1 cellular context compared by ENCODE assay signal in the genomic region with DNA sequence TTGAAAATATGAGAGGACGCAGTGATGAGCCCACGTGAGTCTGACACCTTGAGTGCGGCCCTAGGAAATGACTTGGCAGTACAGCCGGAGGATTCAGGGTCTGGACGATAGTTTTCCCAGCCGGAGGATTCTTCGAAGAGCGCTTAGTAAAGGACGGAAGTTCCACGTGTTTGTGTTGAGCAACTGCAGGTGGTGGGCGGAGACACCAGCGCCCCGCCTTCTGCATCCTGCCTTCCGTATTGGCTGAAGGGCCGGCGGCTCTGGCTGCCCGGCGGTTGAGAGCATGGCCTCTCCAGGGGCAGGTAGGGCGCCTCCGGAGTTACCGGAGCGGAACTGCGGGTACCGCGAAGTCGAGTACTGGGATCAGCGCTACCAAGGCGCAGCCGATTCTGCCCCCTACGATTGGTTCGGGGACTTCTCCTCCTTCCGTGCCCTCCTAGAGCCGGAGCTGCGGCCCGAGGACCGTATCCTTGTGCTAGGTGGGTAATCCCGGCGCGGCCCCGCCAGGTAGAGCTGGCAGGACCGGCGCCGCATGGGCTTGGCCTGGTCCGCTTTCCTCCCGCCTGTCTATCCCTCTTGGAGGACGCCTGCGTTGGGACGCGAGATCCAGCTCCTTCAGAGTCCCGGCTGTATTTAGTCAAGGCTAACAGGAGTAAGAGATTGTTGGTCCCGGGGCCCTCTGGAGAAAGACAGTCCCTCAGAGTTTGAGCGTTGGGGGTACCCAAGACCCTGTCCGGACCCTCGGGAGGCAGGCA.
TF ChIP-seq lines count a peak whose summit lies in the region.

A gene (plus strand): TSS at position 261 of the 755 bp plus-strand sequence. CDS start 23 bp downstream, at position 284.

TF ChIP-seq in K562, 482 proteins besides CTCF, POLR2A, EP300 and RAD21 (continued from another document and continues in another):
- TF ChIP-seq, protein P1, sequence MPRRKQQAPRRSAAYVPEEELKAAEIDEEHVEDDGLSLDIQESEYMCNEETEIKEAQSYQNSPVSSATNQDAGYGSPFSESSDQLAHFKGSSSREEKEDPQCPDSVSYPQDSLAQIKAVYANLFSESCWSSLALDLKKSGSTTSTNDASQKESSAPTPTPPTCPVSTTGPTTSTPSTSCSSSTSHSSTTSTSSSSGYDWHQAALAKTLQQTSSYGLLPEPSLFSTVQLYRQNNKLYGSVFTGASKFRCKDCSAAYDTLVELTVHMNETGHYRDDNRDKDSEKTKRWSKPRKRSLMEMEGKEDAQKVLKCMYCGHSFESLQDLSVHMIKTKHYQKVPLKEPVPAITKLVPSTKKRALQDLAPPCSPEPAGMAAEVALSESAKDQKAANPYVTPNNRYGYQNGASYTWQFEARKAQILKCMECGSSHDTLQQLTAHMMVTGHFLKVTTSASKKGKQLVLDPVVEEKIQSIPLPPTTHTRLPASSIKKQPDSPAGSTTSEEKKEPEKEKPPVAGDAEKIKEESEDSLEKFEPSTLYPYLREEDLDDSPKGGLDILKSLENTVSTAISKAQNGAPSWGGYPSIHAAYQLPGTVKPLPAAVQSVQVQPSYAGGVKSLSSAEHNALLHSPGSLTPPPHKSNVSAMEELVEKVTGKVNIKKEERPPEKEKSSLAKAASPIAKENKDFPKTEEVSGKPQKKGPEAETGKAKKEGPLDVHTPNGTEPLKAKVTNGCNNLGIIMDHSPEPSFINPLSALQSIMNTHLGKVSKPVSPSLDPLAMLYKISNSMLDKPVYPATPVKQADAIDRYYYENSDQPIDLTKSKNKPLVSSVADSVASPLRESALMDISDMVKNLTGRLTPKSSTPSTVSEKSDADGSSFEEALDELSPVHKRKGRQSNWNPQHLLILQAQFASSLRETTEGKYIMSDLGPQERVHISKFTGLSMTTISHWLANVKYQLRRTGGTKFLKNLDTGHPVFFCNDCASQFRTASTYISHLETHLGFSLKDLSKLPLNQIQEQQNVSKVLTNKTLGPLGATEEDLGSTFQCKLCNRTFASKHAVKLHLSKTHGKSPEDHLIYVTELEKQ (CRISPR knock-in tag; IDR thresholded peaks at IDR 0.05), result no peak
- TF ChIP-seq SIN3A (IDR thresholded peaks at IDR 0.05; ENCODE audit: borderline replicate concordance in 2 of 2, control insufficient read depth in 1 of 2, low read depth in 2 of 2, low read length in 2 of 2) (peak; percentile 84 to 97), ATF1 (CRISPR knock-in tag; IDR thresholded peaks at IDR 0.05) (no peak), ATF1 (tag; IDR thresholded peaks at IDR 0.05) (0 out of 2 replicates have a peak, but pooled peaks have one; percentile 20), HDAC2 (IDR thresholded peaks at IDR 0.05) (peak; percentile 37; the same call in 1 of the 2 replicates), PHF8 (IDR thresholded peaks at IDR 0.05; ENCODE audit: borderline replicate concordance, low read length) (peak; percentile 77; the same call in 1 of the 2 replicates), BRD4 (IDR thresholded peaks at IDR 0.05) (no peak), ETV1 (tag; conservative IDR thresholded peaks at IDR 0.05; ENCODE audit: low read depth) (peak; percentile 59), HDAC1 (IDR thresholded peaks at IDR 0.05) (peak; percentile 52 to 94; a peak in 3 of 4 replicates), SPI1 (IDR thresholded peaks at IDR 0.05; ENCODE audit: borderline replicate concordance, low read depth, low read length) (peak; percentile 75), SIRT6 (IDR thresholded peaks at IDR 0.05; ENCODE audit: low read depth, low read length) (no peak), ZNF76 (CRISPR knock-in tag; IDR thresholded peaks at IDR 0.05; ENCODE audit: borderline replicate concordance) (no peak), ZBED1 (IDR thresholded peaks at IDR 0.05) (no peak), NFE2 (IDR thresholded peaks at IDR 0.05; ENCODE audit: low read depth) (peak; percentile 81), HCFC1 (IDR thresholded peaks at IDR 0.05; ENCODE audit: low read depth, low read length) (peak; percentile 70), TCF7L2 (IDR thresholded peaks at IDR 0.05; ENCODE audit: low read depth, low read length) (0 out of 2 replicates have a peak, but pooled peaks have one; percentile 24), CCNT2 (IDR thresholded peaks at IDR 0.05; ENCODE audit: borderline replicate concordance, extremely low read depth, insufficient read length, low read depth, low read length) (peak; percentile 52)
- TF ChIP-seq, protein P2, sequence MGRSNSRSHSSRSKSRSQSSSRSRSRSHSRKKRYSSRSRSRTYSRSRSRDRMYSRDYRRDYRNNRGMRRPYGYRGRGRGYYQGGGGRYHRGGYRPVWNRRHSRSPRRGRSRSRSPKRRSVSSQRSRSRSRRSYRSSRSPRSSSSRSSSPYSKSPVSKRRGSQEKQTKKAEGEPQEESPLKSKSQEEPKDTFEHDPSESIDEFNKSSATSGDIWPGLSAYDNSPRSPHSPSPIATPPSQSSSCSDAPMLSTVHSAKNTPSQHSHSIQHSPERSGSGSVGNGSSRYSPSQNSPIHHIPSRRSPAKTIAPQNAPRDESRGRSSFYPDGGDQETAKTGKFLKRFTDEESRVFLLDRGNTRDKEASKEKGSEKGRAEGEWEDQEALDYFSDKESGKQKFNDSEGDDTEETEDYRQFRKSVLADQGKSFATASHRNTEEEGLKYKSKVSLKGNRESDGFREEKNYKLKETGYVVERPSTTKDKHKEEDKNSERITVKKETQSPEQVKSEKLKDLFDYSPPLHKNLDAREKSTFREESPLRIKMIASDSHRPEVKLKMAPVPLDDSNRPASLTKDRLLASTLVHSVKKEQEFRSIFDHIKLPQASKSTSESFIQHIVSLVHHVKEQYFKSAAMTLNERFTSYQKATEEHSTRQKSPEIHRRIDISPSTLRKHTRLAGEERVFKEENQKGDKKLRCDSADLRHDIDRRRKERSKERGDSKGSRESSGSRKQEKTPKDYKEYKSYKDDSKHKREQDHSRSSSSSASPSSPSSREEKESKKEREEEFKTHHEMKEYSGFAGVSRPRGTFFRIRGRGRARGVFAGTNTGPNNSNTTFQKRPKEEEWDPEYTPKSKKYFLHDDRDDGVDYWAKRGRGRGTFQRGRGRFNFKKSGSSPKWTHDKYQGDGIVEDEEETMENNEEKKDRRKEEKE (IDR thresholded peaks at IDR 0.05; ENCODE audit: borderline replicate concordance in 1 of 2, control insufficient read depth in 1 of 2, low read depth in 2 of 2, low read length in 1 of 2), result no peak
- TF ChIP-seq, protein P3, sequence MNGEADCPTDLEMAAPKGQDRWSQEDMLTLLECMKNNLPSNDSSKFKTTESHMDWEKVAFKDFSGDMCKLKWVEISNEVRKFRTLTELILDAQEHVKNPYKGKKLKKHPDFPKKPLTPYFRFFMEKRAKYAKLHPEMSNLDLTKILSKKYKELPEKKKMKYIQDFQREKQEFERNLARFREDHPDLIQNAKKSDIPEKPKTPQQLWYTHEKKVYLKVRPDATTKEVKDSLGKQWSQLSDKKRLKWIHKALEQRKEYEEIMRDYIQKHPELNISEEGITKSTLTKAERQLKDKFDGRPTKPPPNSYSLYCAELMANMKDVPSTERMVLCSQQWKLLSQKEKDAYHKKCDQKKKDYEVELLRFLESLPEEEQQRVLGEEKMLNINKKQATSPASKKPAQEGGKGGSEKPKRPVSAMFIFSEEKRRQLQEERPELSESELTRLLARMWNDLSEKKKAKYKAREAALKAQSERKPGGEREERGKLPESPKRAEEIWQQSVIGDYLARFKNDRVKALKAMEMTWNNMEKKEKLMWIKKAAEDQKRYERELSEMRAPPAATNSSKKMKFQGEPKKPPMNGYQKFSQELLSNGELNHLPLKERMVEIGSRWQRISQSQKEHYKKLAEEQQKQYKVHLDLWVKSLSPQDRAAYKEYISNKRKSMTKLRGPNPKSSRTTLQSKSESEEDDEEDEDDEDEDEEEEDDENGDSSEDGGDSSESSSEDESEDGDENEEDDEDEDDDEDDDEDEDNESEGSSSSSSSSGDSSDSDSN (IDR thresholded peaks at IDR 0.05; ENCODE audit: borderline replicate concordance in 1 of 2, low read depth in 2 of 2, low read length in 2 of 2), result peak in 1 of 2 experiments; percentile 69; a peak in 2 of 4 replicates
- TF ChIP-seq, protein P4, sequence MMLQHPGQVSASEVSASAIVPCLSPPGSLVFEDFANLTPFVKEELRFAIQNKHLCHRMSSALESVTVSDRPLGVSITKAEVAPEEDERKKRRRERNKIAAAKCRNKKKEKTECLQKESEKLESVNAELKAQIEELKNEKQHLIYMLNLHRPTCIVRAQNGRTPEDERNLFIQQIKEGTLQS (IDR thresholded peaks at IDR 0.05), result peak; percentile 64
- TF ChIP-seq, protein P4 (CRISPR knock-in tag; conservative IDR thresholded peaks at IDR 0.05), result no peak
- TF ChIP-seq, protein P5, sequence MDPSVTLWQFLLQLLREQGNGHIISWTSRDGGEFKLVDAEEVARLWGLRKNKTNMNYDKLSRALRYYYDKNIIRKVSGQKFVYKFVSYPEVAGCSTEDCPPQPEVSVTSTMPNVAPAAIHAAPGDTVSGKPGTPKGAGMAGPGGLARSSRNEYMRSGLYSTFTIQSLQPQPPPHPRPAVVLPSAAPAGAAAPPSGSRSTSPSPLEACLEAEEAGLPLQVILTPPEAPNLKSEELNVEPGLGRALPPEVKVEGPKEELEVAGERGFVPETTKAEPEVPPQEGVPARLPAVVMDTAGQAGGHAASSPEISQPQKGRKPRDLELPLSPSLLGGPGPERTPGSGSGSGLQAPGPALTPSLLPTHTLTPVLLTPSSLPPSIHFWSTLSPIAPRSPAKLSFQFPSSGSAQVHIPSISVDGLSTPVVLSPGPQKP (CRISPR knock-in tag; IDR thresholded peaks at IDR 0.05), result no peak
- TF ChIP-seq, protein P6, sequence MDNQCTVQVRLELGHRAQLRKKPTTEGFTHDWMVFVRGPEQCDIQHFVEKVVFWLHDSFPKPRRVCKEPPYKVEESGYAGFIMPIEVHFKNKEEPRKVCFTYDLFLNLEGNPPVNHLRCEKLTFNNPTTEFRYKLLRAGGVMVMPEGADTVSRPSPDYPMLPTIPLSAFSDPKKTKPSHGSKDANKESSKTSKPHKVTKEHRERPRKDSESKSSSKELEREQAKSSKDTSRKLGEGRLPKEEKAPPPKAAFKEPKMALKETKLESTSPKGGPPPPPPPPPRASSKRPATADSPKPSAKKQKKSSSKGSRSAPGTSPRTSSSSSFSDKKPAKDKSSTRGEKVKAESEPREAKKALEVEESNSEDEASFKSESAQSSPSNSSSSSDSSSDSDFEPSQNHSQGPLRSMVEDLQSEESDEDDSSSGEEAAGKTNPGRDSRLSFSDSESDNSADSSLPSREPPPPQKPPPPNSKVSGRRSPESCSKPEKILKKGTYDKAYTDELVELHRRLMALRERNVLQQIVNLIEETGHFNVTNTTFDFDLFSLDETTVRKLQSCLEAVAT (IDR thresholded peaks at IDR 0.05), result no peak
- TF ChIP-seq, protein P7, sequence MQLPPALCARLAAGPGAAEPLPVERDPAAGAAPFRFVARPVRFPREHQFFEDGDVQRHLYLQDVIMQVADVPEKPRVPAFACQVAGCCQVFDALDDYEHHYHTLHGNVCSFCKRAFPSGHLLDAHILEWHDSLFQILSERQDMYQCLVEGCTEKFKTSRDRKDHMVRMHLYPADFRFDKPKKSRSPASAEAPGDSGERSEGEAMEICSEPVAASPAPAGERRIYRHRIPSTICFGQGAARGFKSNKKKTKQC (CRISPR knock-in tag; IDR thresholded peaks at IDR 0.05), result 0 out of 2 replicates have a peak, but pooled peaks have one; percentile 6
- TF ChIP-seq, protein P8, sequence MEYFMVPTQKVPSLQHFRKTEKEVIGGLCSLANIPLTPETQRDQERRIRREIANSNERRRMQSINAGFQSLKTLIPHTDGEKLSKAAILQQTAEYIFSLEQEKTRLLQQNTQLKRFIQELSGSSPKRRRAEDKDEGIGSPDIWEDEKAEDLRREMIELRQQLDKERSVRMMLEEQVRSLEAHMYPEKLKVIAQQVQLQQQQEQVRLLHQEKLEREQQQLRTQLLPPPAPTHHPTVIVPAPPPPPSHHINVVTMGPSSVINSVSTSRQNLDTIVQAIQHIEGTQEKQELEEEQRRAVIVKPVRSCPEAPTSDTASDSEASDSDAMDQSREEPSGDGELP (CRISPR knock-in tag; IDR thresholded peaks at IDR 0.05; ENCODE audit: borderline replicate concordance), result peak; percentile 82
